ENCODE assay signal across 23 cellular contexts in genomic region chr17:40496634-40497420, GRCh38. TPM values are rescaled to one million over a fixed set of nuclear protein-coding genes. Genes with fewer than 3 reads are reported as not detected.
DNase-seq lines count a peak whose midpoint lies in the region; ATAC-seq and TF ChIP-seq lines count a peak whose summit lies in the region.
"Had no signal": no experiment of that assay in that cellular context is flagged by ENCODE, and none has a peak within 500 bp of the region (broad histone marks: within the 10 kb centered on the region; RNA-seq: fewer than 3 reads in every experiment).

No MANE protein-coding gene starts in this region.

- peak overlapping the region; percentile 99 for H3K27ac ChIP-seq in epithelial cell of prostate
- H3K27ac ChIP-seq: HL-60 had no signal

- intact Hi-C loops in activated CD4-positive, alpha-beta T cell treated with anti-CD3 and anti-CD28 coated beads, Interleukin-2, amount 10 ng/mL, durations not matched to agents 24 days and 14 days (cut with micrococcal nuclease): no loop called here

- DNase-seq in activated CD4-positive, alpha-beta T cell treated with anti-CD3 and anti-CD28 coated beads, Interleukin-2, amount 10 ng/mL, durations not matched to agents 24 days and 14 days: no peak
- DNase-seq in activated CD4-positive, alpha-beta T cell treated with anti-CD3 and anti-CD28 coated beads for 48 hours: no peak
- DNase-seq in WTC11 (ENCODE audit: low spot score) (no peak), epithelial cell of prostate (ENCODE audit: low read depth, low spot score) (no peak), NCI-H345 (lab: John Stamatoyannopoulos, UW) (no peak), MV-4-11 (lab: John Stamatoyannopoulos, UW) (no peak), CD1c-positive myeloid dendritic cell (ENCODE audit: extremely low spot score) (no peak)
- DNase-seq in stimulated activated effector memory CD8-positive, alpha-beta T cell treated with anti-CD3 and anti-CD28 coated beads, Interleukin-12 subunit alpha, Interleukin-12 subunit beta, amount 100 ng/mL, for 72 hours (ENCODE audit: low spot score in 2 of 2): no peak
- DNase-seq: activated CD4-positive, CD25-positive, alpha-beta regulatory T cell; activated CD8-positive, alpha-beta T cell treated with anti-CD3 and anti-CD28 coated beads for 36 hours; activated effector memory CD4-positive, alpha-beta T cell treated with Interleukin-2 at 50 U/mL for 16 hours; activated T-cell treated with anti-CD3 and anti-CD28 coated beads for 4 hours; amniotic stem cell; cortex of kidney; DMS153; NCI-H1092 treated with DMSO at 0.1 percent for 48 hours; NCI-H1930; RPMI8226; stimulated activated CD4-positive, alpha-beta T cell treated with anti-CD3 and anti-CD28 coated beads, Interleukin-15, amount 100 ng/mL, for 24 hours had no signal

- no peaks in the 10 kb centered on the region for H3K9me3 Mint-ChIP-seq in activated CD4-positive, alpha-beta T cell treated with anti-CD3 and anti-CD28 coated beads, Interleukin-2, amount 10 ng/mL, durations not matched to agents 24 days and 14 days
- H3K9me3 Mint-ChIP-seq in WTC11: no peaks in the 10 kb centered on the region
- H3K9me3 Mint-ChIP-seq in stimulated activated effector memory CD8-positive, alpha-beta T cell treated with anti-CD3 and anti-CD28 coated beads, Interleukin-12 subunit alpha, Interleukin-12 subunit beta, amount 100 ng/mL, for 72 hours: no peaks in the 10 kb centered on the region
- H3K9me3 Mint-ChIP-seq: activated CD8-positive, alpha-beta T cell treated with anti-CD3 and anti-CD28 coated beads for 36 hours; natural killer cell treated with Interleukin-12 subunit alpha and Interleukin-12 subunit beta and Interleukin-15 and Interleukin-18, amount 100 ng/mL, for 72 hours had no signal

- H3K27me3 Mint-ChIP-seq in activated CD4-positive, alpha-beta T cell treated with anti-CD3 and anti-CD28 coated beads, Interleukin-2, amount 10 ng/mL, durations not matched to agents 24 days and 14 days: no peaks in the 10 kb centered on the region
- no peaks in the 10 kb centered on the region; the same call in 1 of the 2 replicates for H3K27me3 Mint-ChIP-seq in WTC11 (ENCODE audit: low read depth)

- POLR2A ChIA-PET in WTC11 (lab: Charles Lee): no interaction called here

- peaks cover 4% of the 10 kb centered on the region for H3K36me3 Mint-ChIP-seq in activated CD4-positive, alpha-beta T cell treated with anti-CD3 and anti-CD28 coated beads, Interleukin-2, amount 10 ng/mL, durations not matched to agents 24 days and 14 days (ENCODE audit: low read depth)
- H3K36me3 Mint-ChIP-seq in WTC11: no peaks in the 10 kb centered on the region
- H3K36me3 Mint-ChIP-seq in stimulated activated effector memory CD8-positive, alpha-beta T cell treated with anti-CD3 and anti-CD28 coated beads, Interleukin-12 subunit alpha, Interleukin-12 subunit beta, amount 100 ng/mL, for 72 hours: no peaks in the 10 kb centered on the region
- H3K36me3 Mint-ChIP-seq: natural killer cell treated with Interleukin-12 subunit alpha and Interleukin-12 subunit beta and Interleukin-15 and Interleukin-18, amount 100 ng/mL, for 72 hours had no signal

- no peak for ATAC-seq in WTC11
- ATAC-seq in stimulated activated effector memory CD8-positive, alpha-beta T cell treated with anti-CD3 and anti-CD28 coated beads, Interleukin-12 subunit alpha, Interleukin-12 subunit beta, amount 100 ng/mL, for 72 hours: no peak
- ATAC-seq: activated CD8-positive, alpha-beta T cell treated with anti-CD3 and anti-CD28 coated beads for 36 hours; sciatic nerve had no signal

- H3K4me3 Mint-ChIP-seq in activated CD4-positive, alpha-beta T cell treated with anti-CD3 and anti-CD28 coated beads, Interleukin-2, amount 10 ng/mL, durations not matched to agents 24 days and 14 days: no peak overlapping the region
- no peak overlapping the region for H3K4me3 Mint-ChIP-seq in WTC11
- no peak overlapping the region for H3K4me3 Mint-ChIP-seq in stimulated activated effector memory CD8-positive, alpha-beta T cell treated with anti-CD3 and anti-CD28 coated beads, Interleukin-12 subunit alpha, Interleukin-12 subunit beta, amount 100 ng/mL, for 72 hours
- H3K4me3 Mint-ChIP-seq: activated CD8-positive, alpha-beta T cell treated with anti-CD3 and anti-CD28 coated beads for 36 hours; natural killer cell treated with Interleukin-12 subunit alpha and Interleukin-12 subunit beta and Interleukin-15 and Interleukin-18, amount 100 ng/mL, for 72 hours had no signal

- H3K27ac Mint-ChIP-seq in activated CD4-positive, alpha-beta T cell treated with anti-CD3 and anti-CD28 coated beads, Interleukin-2, amount 10 ng/mL, durations not matched to agents 24 days and 14 days: peak overlapping the region; percentile 71
- H3K27ac Mint-ChIP-seq in WTC11: peak overlapping the region; percentile 22; the same call in 1 of the 2 replicates
- H3K27ac Mint-ChIP-seq in stimulated activated effector memory CD8-positive, alpha-beta T cell treated with anti-CD3 and anti-CD28 coated beads, Interleukin-12 subunit alpha, Interleukin-12 subunit beta, amount 100 ng/mL, for 72 hours: peak overlapping the region; percentile 77
- H3K27ac Mint-ChIP-seq: activated CD8-positive, alpha-beta T cell treated with anti-CD3 and anti-CD28 coated beads for 36 hours; natural killer cell treated with Interleukin-12 subunit alpha and Interleukin-12 subunit beta and Interleukin-15 and Interleukin-18, amount 100 ng/mL, for 72 hours had no signal

- peaks cover 19% of the 10 kb centered on the region for H3K4me1 Mint-ChIP-seq in activated CD4-positive, alpha-beta T cell treated with anti-CD3 and anti-CD28 coated beads, Interleukin-2, amount 10 ng/mL, durations not matched to agents 24 days and 14 days
- peaks cover 53% of the 10 kb centered on the region for H3K4me1 Mint-ChIP-seq in WTC11
- peaks cover 13% of the 10 kb centered on the region for H3K4me1 Mint-ChIP-seq in stimulated activated effector memory CD8-positive, alpha-beta T cell treated with anti-CD3 and anti-CD28 coated beads, Interleukin-12 subunit alpha, Interleukin-12 subunit beta, amount 100 ng/mL, for 72 hours

- CTCF ChIA-PET in WTC11 (lab: Charles Lee): interaction anchor here (0.6 to 8.1 kb wide), 4 partner anchors 20 to 165 kb away, joined by 4 to 74 read pairs (median 7); no protein-coding TSS in a partner anchor

- TF ChIP-seq CTCF in WTC11 (IDR thresholded peaks at IDR 0.05): no peak

TF ChIP-seq in WTC11, 78 proteins besides CTCF, POLR2A, EP300 and RAD21 (continues in another document):
- TF ChIP-seq SP1 (CRISPR knock-in tag; conservative IDR thresholded peaks at IDR 0.05): no peak
- TF ChIP-seq JAZF1 (CRISPR knock-in tag; IDR thresholded peaks at IDR 0.05): no peak
- TF ChIP-seq ARID4B (CRISPR knock-in tag; IDR thresholded peaks at IDR 0.05; ENCODE audit: borderline replicate concordance): no peak
- TF ChIP-seq ZSCAN18 (CRISPR knock-in tag; IDR thresholded peaks at IDR 0.05): no peak

RNA-seq across cellular contexts. Expression of gene TNS4, which starts 4.6 kb away (rescaled TPM):
- total RNA-seq in activated CD4-positive, alpha-beta T cell treated with anti-CD3 and anti-CD28 coated beads, Interleukin-2, amount 10 ng/mL, durations not matched to agents 24 days and 14 days: 13.1 and 16.8 TPM in 2 replicates
- 0.55 to 0.87 TPM (median 0.80 TPM) in 3 replicates for total RNA-seq in WTC11 (2021)
- total RNA-seq: G401 had no signal

RNA-seq across cellular contexts. Expression of gene IGFBP4, which starts 53.6 kb away (rescaled TPM):
- 113 and 117 TPM in 2 replicates for total RNA-seq in activated CD4-positive, alpha-beta T cell treated with anti-CD3 and anti-CD28 coated beads, Interleukin-2, amount 10 ng/mL, durations not matched to agents 24 days and 14 days
- total RNA-seq in WTC11 (2021): 155 to 172 TPM (median 162 TPM) in 3 replicates

Comparison
In these comparisons a context has a peak if more than half of its experiments do, and no peak if none do; other contexts are left out.
1. H3K27ac Mint-ChIP-seq: peak in every context shown above with its lines; median percentile 77 in stimulated activated effector memory CD8-positive, alpha-beta T cell treated with anti-CD3 and anti-CD28 coated beads, Interleukin-12 subunit alpha, Interleukin-12 subunit beta, amount 100 ng/mL, for 72 hours; 71 in activated CD4-positive, alpha-beta T cell treated with anti-CD3 and anti-CD28 coated beads, Interleukin-2, amount 10 ng/mL, durations not matched to agents 24 days and 14 days; 22 in WTC11.